ENCODE assay signal across 15 cellular contexts in the genomic region with DNA sequence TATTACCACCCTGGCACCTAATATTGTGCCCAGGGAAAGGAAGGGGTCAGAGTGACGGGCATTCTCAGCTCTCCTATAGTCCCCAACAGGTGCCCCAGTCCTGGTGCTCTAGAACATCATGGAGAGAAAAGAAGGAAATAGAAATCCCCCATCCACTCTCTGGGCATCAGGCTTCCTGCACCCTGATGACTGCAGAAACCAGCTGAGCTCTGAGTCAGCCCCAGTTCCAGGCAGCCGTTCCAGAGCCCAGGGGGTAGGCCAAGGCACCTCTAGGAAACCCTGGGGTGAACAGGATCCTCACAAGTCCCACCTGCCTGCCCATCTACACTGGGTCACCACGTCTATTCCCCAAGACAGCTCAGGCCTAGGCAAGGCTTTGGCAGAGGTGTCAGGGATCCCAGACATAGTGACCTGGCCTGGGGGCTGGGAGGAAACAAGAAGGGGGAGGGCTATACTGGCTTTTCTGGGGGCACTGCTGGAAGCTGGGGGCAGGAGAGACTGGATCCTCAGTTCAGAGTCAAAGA. TPM values are rescaled to one million over a fixed set of nuclear protein-coding genes. Genes with fewer than 3 reads are reported as not detected.
DNase-seq lines count a peak whose midpoint lies in the region; ATAC-seq, FAIRE-seq and TF ChIP-seq lines count a peak whose summit lies in the region.
"Had no signal": no experiment of that assay in that cellular context is flagged by ENCODE, and none has a peak within 500 bp of the region (broad histone marks: within the 10 kb centered on the region; RNA-seq: fewer than 3 reads in every experiment).

No MANE protein-coding gene starts in this region.

- no peaks in the 10 kb centered on the region for H3K9me3 Mint-ChIP-seq in activated CD4-positive, alpha-beta T cell treated with anti-CD3 and anti-CD28 coated beads for 36 hours (ENCODE audit: low read depth)
- H3K9me3 Mint-ChIP-seq: IgD-negative memory B cell had no signal

- no peaks in the 10 kb centered on the region for H3K36me3 Mint-ChIP-seq in activated CD4-positive, alpha-beta T cell treated with anti-CD3 and anti-CD28 coated beads for 36 hours (ENCODE audit: low read depth)
- H3K36me3 Mint-ChIP-seq: IgD-negative memory B cell had no signal

- H3K79me2 ChIP-seq in smooth muscle cell (ENCODE audit: low read depth), result no peaks in the 10 kb centered on the region

- H3K36me3 ChIP-seq in H7 (replicated peaks; ENCODE audit: control insufficient read depth, insufficient read depth, low read length), result no peaks in the 10 kb centered on the region
- no peaks in the 10 kb centered on the region for H3K36me3 ChIP-seq in smooth muscle cell (ENCODE audit: low read depth)

- H3K27me3 ChIP-seq in H7 (ENCODE audit: control insufficient read depth, insufficient read depth, low read length) (no peaks in the 10 kb centered on the region), foreskin keratinocyte (no peaks in the 10 kb centered on the region), smooth muscle cell (ENCODE audit: low read depth) (no peaks in the 10 kb centered on the region)

- H3K4me3 Mint-ChIP-seq in activated CD4-positive, alpha-beta T cell treated with anti-CD3 and anti-CD28 coated beads for 36 hours, result no peak overlapping the region
- H3K4me3 Mint-ChIP-seq: IgD-negative memory B cell had no signal

- no peak for FAIRE-seq in HTR-8/SVneo (lab: Jason Lieb, UNC)

- POLR2A ChIA-PET in activated CD4-positive, alpha-beta T cell treated with anti-CD3 and anti-CD28 coated beads for 36 hours (lab: Charles Lee), result no interaction called here

- H4K20me1 ChIP-seq in smooth muscle cell (ENCODE audit: low read depth), result no peaks in the 10 kb centered on the region

- H3K27ac ChIP-seq in foreskin keratinocyte, result peak overlapping the region; percentile 95
- H3K27ac ChIP-seq in smooth muscle cell (ENCODE audit: low read depth), result peak overlapping the region; percentile 96

- H2AFZ ChIP-seq in smooth muscle cell (ENCODE audit: low read depth), result no peak overlapping the region

- peak overlapping the region; percentile 77 for H3K9ac ChIP-seq in smooth muscle cell (ENCODE audit: low read depth)

- no peaks in the 10 kb centered on the region for H3K27me3 Mint-ChIP-seq in activated CD4-positive, alpha-beta T cell treated with anti-CD3 and anti-CD28 coated beads for 36 hours

- H3K4me3 ChIP-seq in H7 (ENCODE audit: insufficient read depth, low read depth, low read length) (no peak overlapping the region), smooth muscle cell (peak overlapping the region; percentile 35)

- peaks cover 36% of the 10 kb centered on the region for H3K4me1 Mint-ChIP-seq in activated CD4-positive, alpha-beta T cell treated with anti-CD3 and anti-CD28 coated beads for 36 hours
- H3K4me1 Mint-ChIP-seq: IgD-negative memory B cell had no signal

- intact Hi-C loops in activated CD4-positive, alpha-beta T cell treated with anti-CD3 and anti-CD28 coated beads for 36 hours (cut with DNase I, micrococcal nuclease), result no loop called here

- ATAC-seq in foreskin keratinocyte (peak; percentile 82), GM21423 (IDR thresholded peaks at IDR 0.05; ENCODE audit: unreplicated experiment) (no peak)
- no peak for ATAC-seq in activated CD4-positive, alpha-beta T cell treated with anti-CD3 and anti-CD28 coated beads for 36 hours

- WGBS in smooth muscle cell (ENCODE audit: low lambda C conversion rate), result 66% methylated on average over 3 of the region's 3 CpGs

- peak overlapping the region; percentile 80 for H3K4me2 ChIP-seq in smooth muscle cell

- no peaks in the 10 kb centered on the region for H3K9me3 ChIP-seq in smooth muscle cell (replicated peaks; ENCODE audit: low read depth)

- CTCF ChIA-PET in activated CD4-positive, alpha-beta T cell treated with anti-CD3 and anti-CD28 coated beads for 36 hours (lab: Charles Lee), result interaction anchor here (1.0 kb wide), 1 partner anchor 313 kb away, joined by 3 read pairs; no protein-coding TSS in a partner anchor

- peaks cover 33% of the 10 kb centered on the region for H3K4me1 ChIP-seq in foreskin keratinocyte
- H3K4me1 ChIP-seq in smooth muscle cell (ENCODE audit: low read depth), result peaks cover 21% of the 10 kb centered on the region

- H3F3A ChIP-seq in smooth muscle cell (ENCODE audit: low read depth), result peaks cover 4% of the 10 kb centered on the region

- TF ChIP-seq CTCF in foreskin keratinocyte (conservative IDR thresholded peaks at IDR 0.05) (no peak), smooth muscle cell (IDR thresholded peaks at IDR 0.05; ENCODE audit: borderline replicate concordance, insufficient read depth, poor library complexity, severe bottlenecking) (no peak)

- no peak overlapping the region for H3K27ac Mint-ChIP-seq in activated CD4-positive, alpha-beta T cell treated with anti-CD3 and anti-CD28 coated beads for 36 hours
- H3K27ac Mint-ChIP-seq: IgD-negative memory B cell had no signal

- DNase-seq in H7 (peak; percentile 21), amniotic epithelial cell (ENCODE audit: low read depth) (peak; percentile 62), foreskin keratinocyte (peak; percentile 46 to 78), smooth muscle cell (lab: John Stamatoyannopoulos, UW; ENCODE audit: unreplicated experiment) (no peak), NCI-H128 (lab: John Stamatoyannopoulos, UW; ENCODE audit: unreplicated experiment) (no peak), HTR-8/SVneo (ENCODE audit: insufficient read length, low spot score) (no peak)
- no peak for DNase-seq in activated CD4-positive, alpha-beta T cell treated with anti-CD3 and anti-CD28 coated beads for 36 hours
- DNase-seq: activated CD4-positive, alpha-beta T cell treated with anti-CD3 and anti-CD28 coated beads for 4 hours; activated gamma-delta T cell treated with Interleukin-2 at 50 U/mL for 16 hours; DMS153; NCI-H2171; occipital lobe; stimulated activated CD4-positive, alpha-beta T cell treated with anti-CD3 and anti-CD28 coated beads, Interleukin-4, amount 100 ng/mL, for 24 hours had no signal

RNA-seq across cellular contexts. Expression of gene NECTIN4, which starts 0.7 kb away (rescaled TPM):
- not detected in 2 replicates for total RNA-seq in H7 (2014; rRNA removed; shearing (Covaris generic))
- total RNA-seq in foreskin keratinocyte (0.67 and 1.2 TPM in 2 replicates), smooth muscle cell (18.2 and 27.6 TPM in 2 replicates)
- polyA plus RNA-seq in foreskin keratinocyte (0.19 and 0.39 TPM in 2 replicates), smooth muscle cell (12.7 and 32.8 TPM in 2 replicates)
- total RNA-seq in activated CD4-positive, alpha-beta T cell treated with anti-CD3 and anti-CD28 coated beads for 36 hours, result not detected
- total RNA-seq: occipital lobe had no signal
- polyA plus RNA-seq: IgD-negative memory B cell had no signal

RNA-seq across cellular contexts. Expression of gene KLHDC9, which starts 9.5 kb away (rescaled TPM):
- total RNA-seq in H7 (2014; rRNA removed; shearing (Covaris generic)), result 21.9 and 23.2 TPM in 2 replicates
- total RNA-seq in foreskin keratinocyte (1.3 and 2.0 TPM in 2 replicates), smooth muscle cell (2.2 and 10.0 TPM in 2 replicates)
- polyA plus RNA-seq in foreskin keratinocyte (1.7 and 1.8 TPM in 2 replicates), smooth muscle cell (3.3 and 4.6 TPM in 2 replicates)
- total RNA-seq in activated CD4-positive, alpha-beta T cell treated with anti-CD3 and anti-CD28 coated beads for 36 hours, result under 1 TPM; 0.39 to 0.50 TPM

RNA-seq across cellular contexts. Expression of gene ARHGAP30, which starts 19.0 kb away (rescaled TPM):
- 0.11 TPM in 1 of 2 replicates, not detected in the other for total RNA-seq in H7 (2014; rRNA removed; shearing (Covaris generic))
- total RNA-seq in foreskin keratinocyte (not detected in 2 replicates), smooth muscle cell (0.90 and 1.2 TPM in 2 replicates)
- polyA plus RNA-seq in foreskin keratinocyte (not detected in 2 replicates), smooth muscle cell (0.13 and 1.1 TPM in 2 replicates)
- total RNA-seq in activated CD4-positive, alpha-beta T cell treated with anti-CD3 and anti-CD28 coated beads for 36 hours, result 100 to 1,000 TPM; 125 to 165 TPM

RNA-seq across cellular contexts. Expression of gene PFDN2, which starts 29.2 kb away (rescaled TPM):
- total RNA-seq in H7 (2014; rRNA removed; shearing (Covaris generic)), result 46.8 and 60.6 TPM in 2 replicates
- total RNA-seq in foreskin keratinocyte (105 and 127 TPM in 2 replicates), smooth muscle cell (49.0 and 82.0 TPM in 2 replicates)
- polyA plus RNA-seq in foreskin keratinocyte (251 and 255 TPM in 2 replicates), smooth muscle cell (139 and 150 TPM in 2 replicates)
- 100 to 1,000 TPM; 108 to 136 TPM for total RNA-seq in activated CD4-positive, alpha-beta T cell treated with anti-CD3 and anti-CD28 coated beads for 36 hours

RNA-seq across cellular contexts. Expression of gene NIT1, which starts 29.3 kb away (rescaled TPM):
- total RNA-seq in H7 (2014; rRNA removed; shearing (Covaris generic)), result 75.9 and 81.5 TPM in 2 replicates
- total RNA-seq in foreskin keratinocyte, result 40.5 and 45.9 TPM in 2 replicates
- 46.1 and 46.3 TPM in 2 replicates for polyA plus RNA-seq in foreskin keratinocyte
- total RNA-seq in smooth muscle cell, result 33.6 and 37.2 TPM in 2 replicates
- polyA plus RNA-seq in smooth muscle cell, result 37.6 and 53.0 TPM in 2 replicates
- total RNA-seq in activated CD4-positive, alpha-beta T cell treated with anti-CD3 and anti-CD28 coated beads for 36 hours, result 10 to 100 TPM; 58.2 to 62.1 TPM

Comparison
In these comparisons a context has a peak if more than half of its experiments do, and no peak if none do; other contexts are left out.
1. DNase-seq: peak in H7 (single experiment), amniotic epithelial cell (single experiment) and foreskin keratinocyte (2 of 2); none in smooth muscle cell (single experiment), activated CD4-positive, alpha-beta T cell treated with anti-CD3 and anti-CD28 coated beads for 36 hours (single experiment), NCI-H128 (single experiment) and HTR-8/SVneo (single experiment).
2. RNA of gene ARHGAP30, which starts 19.0 kb away (total RNA-seq): 125 to 165 TPM in activated CD4-positive, alpha-beta T cell treated with anti-CD3 and anti-CD28 coated beads for 36 hours; 0.90 to 1.2 TPM in smooth muscle cell, 0.11 TPM in H7 and not detected in foreskin keratinocyte; every median in the first group is over 10 times any median in the second.